ENCODE assay signal across 1 cellular context in the genomic region with DNA sequence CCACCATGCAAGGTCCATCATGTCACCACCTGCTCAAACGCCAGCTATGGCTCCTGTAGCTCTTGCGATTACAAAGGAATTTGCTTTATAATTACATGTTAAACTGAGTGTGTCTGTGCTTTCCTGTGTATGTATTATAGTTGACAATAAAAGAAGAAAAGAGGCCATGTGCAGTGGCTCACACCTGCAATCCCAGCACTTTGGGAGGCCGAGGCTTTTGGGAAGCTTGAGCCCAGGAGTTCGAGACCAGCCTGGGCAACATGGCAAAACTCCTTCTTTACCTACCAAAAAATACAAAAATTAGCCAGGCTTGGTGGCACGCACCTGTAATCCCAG.
TF ChIP-seq lines count a peak whose summit lies in the region.

No MANE protein-coding gene starts in this region.

TF ChIP-seq in liver, 16 proteins besides CTCF, POLR2A, EP300 and RAD21 (continued from another document):
- TF ChIP-seq, protein P1, sequence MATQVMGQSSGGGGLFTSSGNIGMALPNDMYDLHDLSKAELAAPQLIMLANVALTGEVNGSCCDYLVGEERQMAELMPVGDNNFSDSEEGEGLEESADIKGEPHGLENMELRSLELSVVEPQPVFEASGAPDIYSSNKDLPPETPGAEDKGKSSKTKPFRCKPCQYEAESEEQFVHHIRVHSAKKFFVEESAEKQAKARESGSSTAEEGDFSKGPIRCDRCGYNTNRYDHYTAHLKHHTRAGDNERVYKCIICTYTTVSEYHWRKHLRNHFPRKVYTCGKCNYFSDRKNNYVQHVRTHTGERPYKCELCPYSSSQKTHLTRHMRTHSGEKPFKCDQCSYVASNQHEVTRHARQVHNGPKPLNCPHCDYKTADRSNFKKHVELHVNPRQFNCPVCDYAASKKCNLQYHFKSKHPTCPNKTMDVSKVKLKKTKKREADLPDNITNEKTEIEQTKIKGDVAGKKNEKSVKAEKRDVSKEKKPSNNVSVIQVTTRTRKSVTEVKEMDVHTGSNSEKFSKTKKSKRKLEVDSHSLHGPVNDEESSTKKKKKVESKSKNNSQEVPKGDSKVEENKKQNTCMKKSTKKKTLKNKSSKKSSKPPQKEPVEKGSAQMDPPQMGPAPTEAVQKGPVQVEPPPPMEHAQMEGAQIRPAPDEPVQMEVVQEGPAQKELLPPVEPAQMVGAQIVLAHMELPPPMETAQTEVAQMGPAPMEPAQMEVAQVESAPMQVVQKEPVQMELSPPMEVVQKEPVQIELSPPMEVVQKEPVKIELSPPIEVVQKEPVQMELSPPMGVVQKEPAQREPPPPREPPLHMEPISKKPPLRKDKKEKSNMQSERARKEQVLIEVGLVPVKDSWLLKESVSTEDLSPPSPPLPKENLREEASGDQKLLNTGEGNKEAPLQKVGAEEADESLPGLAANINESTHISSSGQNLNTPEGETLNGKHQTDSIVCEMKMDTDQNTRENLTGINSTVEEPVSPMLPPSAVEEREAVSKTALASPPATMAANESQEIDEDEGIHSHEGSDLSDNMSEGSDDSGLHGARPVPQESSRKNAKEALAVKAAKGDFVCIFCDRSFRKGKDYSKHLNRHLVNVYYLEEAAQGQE (IDR thresholded peaks at IDR 0.05) = no peak
- TF ChIP-seq NR2F2 (IDR thresholded peaks at IDR 0.05) (no peak), FOXA1 (IDR thresholded peaks at IDR 0.05) (no peak), RXRA (IDR thresholded peaks at IDR 0.05) (no peak), YY1 (IDR thresholded peaks at IDR 0.05) (no peak), HNF4G (IDR thresholded peaks at IDR 0.05) (no peak), TAF1 (conservative IDR thresholded peaks at IDR 0.05) (no peak), SP1 (IDR thresholded peaks at IDR 0.05) (no peak)
- TF ChIP-seq, protein P2, sequence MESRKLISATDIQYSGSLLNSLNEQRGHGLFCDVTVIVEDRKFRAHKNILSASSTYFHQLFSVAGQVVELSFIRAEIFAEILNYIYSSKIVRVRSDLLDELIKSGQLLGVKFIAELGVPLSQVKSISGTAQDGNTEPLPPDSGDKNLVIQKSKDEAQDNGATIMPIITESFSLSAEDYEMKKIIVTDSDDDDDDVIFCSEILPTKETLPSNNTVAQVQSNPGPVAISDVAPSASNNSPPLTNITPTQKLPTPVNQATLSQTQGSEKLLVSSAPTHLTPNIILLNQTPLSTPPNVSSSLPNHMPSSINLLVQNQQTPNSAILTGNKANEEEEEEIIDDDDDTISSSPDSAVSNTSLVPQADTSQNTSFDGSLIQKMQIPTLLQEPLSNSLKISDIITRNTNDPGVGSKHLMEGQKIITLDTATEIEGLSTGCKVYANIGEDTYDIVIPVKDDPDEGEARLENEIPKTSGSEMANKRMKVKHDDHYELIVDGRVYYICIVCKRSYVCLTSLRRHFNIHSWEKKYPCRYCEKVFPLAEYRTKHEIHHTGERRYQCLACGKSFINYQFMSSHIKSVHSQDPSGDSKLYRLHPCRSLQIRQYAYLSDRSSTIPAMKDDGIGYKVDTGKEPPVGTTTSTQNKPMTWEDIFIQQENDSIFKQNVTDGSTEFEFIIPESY (IDR thresholded peaks at IDR 0.05) = no peak
TF ChIP-seq in liver: peak in this region for 0.
